ENCODE assay signal across 1 cellular context in genomic region chr11:111411456-111411855, GRCh38.
TF ChIP-seq lines count a peak whose summit lies in the region.

No MANE protein-coding gene starts in this region.

TF ChIP-seq in GM23338, 12 proteins besides CTCF, POLR2A, EP300 and RAD21:
- TF ChIP-seq ZNF462 (CRISPR knock-in tag; IDR thresholded peaks at IDR 0.05): no peak
- no peak for TF ChIP-seq ZNF331 (CRISPR knock-in tag; IDR thresholded peaks at IDR 0.05; ENCODE audit: low read depth)
- TF ChIP-seq STAT1 (IDR thresholded peaks at IDR 0.05; ENCODE audit: unreplicated experiment): no peak
- no peak for TF ChIP-seq EZH2 (IDR thresholded peaks at IDR 0.05; ENCODE audit: low read depth, unreplicated experiment)
- TF ChIP-seq EZH2phosphoT487 (IDR thresholded peaks at IDR 0.05; ENCODE audit: unreplicated experiment): no peak
- no peak for TF ChIP-seq CREB1 (CRISPR knock-in tag; IDR thresholded peaks at IDR 0.05; ENCODE audit: low read depth)
- no peak for TF ChIP-seq POLR2AphosphoS5 (IDR thresholded peaks at IDR 0.05; ENCODE audit: low read depth)
- TF ChIP-seq ZNF114 (CRISPR knock-in tag; IDR thresholded peaks at IDR 0.05): no peak
- TF ChIP-seq ETS1 (IDR thresholded peaks at IDR 0.05): no peak
- no peak for TF ChIP-seq REST (IDR thresholded peaks at IDR 0.05; ENCODE audit: unreplicated experiment)
- no peak for TF ChIP-seq NANOG (IDR thresholded peaks at IDR 0.05; ENCODE audit: borderline replicate concordance)
- TF ChIP-seq JUNB (IDR thresholded peaks at IDR 0.05; ENCODE audit: unreplicated experiment): no peak
